In genomic region chr10:62637249-62638061, GRCh38 we compare ENCODE assay signal across 1 cellular context.
TF ChIP-seq lines count a peak whose summit lies in the region.

No MANE protein-coding gene starts in this region.

TF ChIP-seq in GM23338, 12 proteins besides CTCF, POLR2A, EP300 and RAD21 (continued from another document):
- no peak for TF ChIP-seq STAT1 (IDR thresholded peaks at IDR 0.05; ENCODE audit: unreplicated experiment)
- no peak for TF ChIP-seq EZH2phosphoT487 (IDR thresholded peaks at IDR 0.05; ENCODE audit: unreplicated experiment)
- no peak for TF ChIP-seq JUNB (IDR thresholded peaks at IDR 0.05; ENCODE audit: unreplicated experiment)
- no peak for TF ChIP-seq CREB1 (CRISPR knock-in tag; IDR thresholded peaks at IDR 0.05; ENCODE audit: low read depth)
